16 cellular contexts compared by ENCODE assay signal in genomic region chr12:132305560-132305966, GRCh38. TPM values are rescaled to one million over a fixed set of nuclear protein-coding genes. Genes with fewer than 3 reads are reported as not detected.
DNase-seq lines count a peak whose midpoint lies in the region; ATAC-seq, FAIRE-seq and TF ChIP-seq lines count a peak whose summit lies in the region.
"Had no signal": no experiment of that assay in that cellular context is flagged by ENCODE, and none has a peak within 500 bp of the region (broad histone marks: within the 10 kb centered on the region; RNA-seq: fewer than 3 reads in every experiment).

No MANE protein-coding gene starts in this region.

- no peaks in the 10 kb centered on the region for H3K27me3 ChIP-seq in right atrium auricular region

- H3K9me3 ChIP-seq in right atrium auricular region (peaks cover 0 to 10% of the 10 kb centered on the region in 2 donors), kidney (ENCODE audit: control insufficient read depth in 1 of 2, low read length in 2 of 2) (no peaks in the 10 kb centered on the region)

- no peak for FAIRE-seq in kidney (lab: Jason Lieb, UNC)
- FAIRE-seq: H54 had no signal

- H3K27ac ChIP-seq in right atrium auricular region: no peak overlapping the region
- H3K27ac ChIP-seq in kidney (ENCODE audit: low read depth in 2 of 2, low read length in 2 of 2): no peak overlapping the region
- H3K27ac ChIP-seq: BLaER1 treated with 17β-estradiol and CSF1 and Interleukin-3, amounts not matched to agents 10 nM and 100 nM; GM23248 had no signal

- H3K27ac Mint-ChIP-seq in stimulated activated naive CD8-positive, alpha-beta T cell treated with anti-CD3 and anti-CD28 coated beads, Interleukin-15, amount 100 ng/mL, for 72 hours: peak overlapping the region in 1 of 2 donors; percentile 12
- H3K27ac Mint-ChIP-seq: CD4-positive, CD25-positive, alpha-beta regulatory T cell had no signal

- peaks cover 34% of the 10 kb centered on the region for H3K27me3 Mint-ChIP-seq in stimulated activated naive CD8-positive, alpha-beta T cell treated with anti-CD3 and anti-CD28 coated beads, Interleukin-15, amount 100 ng/mL, for 72 hours
- H3K27me3 Mint-ChIP-seq: CD4-positive, CD25-positive, alpha-beta regulatory T cell had no signal

- H3K9ac ChIP-seq in kidney (ENCODE audit: low read length in 2 of 2): no peak overlapping the region
- H3K9ac ChIP-seq: BLaER1 treated with 17β-estradiol and CSF1 and Interleukin-3, amounts not matched to agents 10 nM and 100 nM; GM23248 had no signal

- no peak overlapping the region for H3K4me3 Mint-ChIP-seq in stimulated activated naive CD8-positive, alpha-beta T cell treated with anti-CD3 and anti-CD28 coated beads, Interleukin-15, amount 100 ng/mL, for 72 hours
- H3K4me3 Mint-ChIP-seq: CD4-positive, CD25-positive, alpha-beta regulatory T cell had no signal

- peak; percentile 5 for DNase-seq in left cardiac atrium
- no peak for DNase-seq in right atrium auricular region (ENCODE audit: low spot score)
- DNase-seq in stimulated activated naive CD8-positive, alpha-beta T cell treated with anti-CD3 and anti-CD28 coated beads, Interleukin-15, amount 100 ng/mL, for 72 hours: no peak
- no peak for DNase-seq in stimulated activated naive CD8-positive, alpha-beta T cell treated with anti-CD3 and anti-CD28 coated beads, Interleukin-15, Interleukin-2, amounts not matched to agents 100 U/mL and 50 U/mL, for 24 hours
- DNase-seq in kidney: peak; percentile 49
- no peak for DNase-seq in T-helper 1 cell
- DNase-seq: 8988T; AML-193; CD4-positive, CD25-positive, alpha-beta regulatory T cell; DMS53; GF-D8; GM23248 had no signal

- H3K4me1 ChIP-seq in right atrium auricular region: no peaks in the 10 kb centered on the region
- no peaks in the 10 kb centered on the region for H3K4me1 ChIP-seq in kidney (ENCODE audit: control insufficient read depth in 1 of 2, insufficient read depth in 1 of 2, low read depth in 1 of 2, low read length in 2 of 2)

- TF ChIP-seq CTCF in right atrium auricular region (IDR thresholded peaks at IDR 0.05): no peak
- TF ChIP-seq CTCF in kidney (IDR thresholded peaks at IDR 0.05; ENCODE audit: borderline replicate concordance, extremely low read depth, insufficient read depth): no peak

- intact Hi-C loops in left cardiac atrium (cut with DNase I) (no loop called here), kidney (cut with DNase I) (no loop called here)

- no peak for ATAC-seq in left cardiac atrium
- peak; percentile 25 for ATAC-seq in stimulated activated naive CD8-positive, alpha-beta T cell treated with anti-CD3 and anti-CD28 coated beads, Interleukin-15, amount 100 ng/mL, for 72 hours
- no peak for ATAC-seq in stimulated activated naive CD8-positive, alpha-beta T cell treated with anti-CD3 and anti-CD28 coated beads, Interleukin-15, Interleukin-2, amounts not matched to agents 100 U/mL and 50 U/mL, for 24 hours
- no peak for ATAC-seq in HG02642 (IDR thresholded peaks at IDR 0.05; ENCODE audit: poor library complexity, unreplicated experiment)
- ATAC-seq: HCT116 had no signal

- H3K36me3 ChIP-seq in right atrium auricular region: no peaks in the 10 kb centered on the region
- H3K36me3 ChIP-seq in kidney (ENCODE audit: control insufficient read depth in 1 of 2, insufficient read depth in 2 of 2, low read length in 2 of 2): no peaks in the 10 kb centered on the region
- H3K36me3 ChIP-seq: BLaER1 treated with 17β-estradiol and CSF1 and Interleukin-3, amounts not matched to agents 10 nM and 100 nM had no signal

- peaks cover 0 to 1% of the 10 kb centered on the region in 2 donors for H3K9me3 Mint-ChIP-seq in stimulated activated naive CD8-positive, alpha-beta T cell treated with anti-CD3 and anti-CD28 coated beads, Interleukin-15, amount 100 ng/mL, for 72 hours

- no peak overlapping the region for H3K4me3 ChIP-seq in right atrium auricular region
- no peak overlapping the region for H3K4me3 ChIP-seq in kidney (ENCODE audit: low read length in 2 of 2)
- H3K4me3 ChIP-seq: BLaER1 treated with 17β-estradiol and CSF1 and Interleukin-3, amounts not matched to agents 10 nM and 100 nM; GM23248 had no signal

- H3K4me1 Mint-ChIP-seq in stimulated activated naive CD8-positive, alpha-beta T cell treated with anti-CD3 and anti-CD28 coated beads, Interleukin-15, amount 100 ng/mL, for 72 hours: no peaks in the 10 kb centered on the region
- H3K4me1 Mint-ChIP-seq: CD4-positive, CD25-positive, alpha-beta regulatory T cell had no signal

RNA-seq across cellular contexts. Expression of gene GALNT9, which starts 23.8 kb away (rescaled TPM):
- 1 to 10 TPM; 2.6 to 2.7 TPM for total RNA-seq in left cardiac atrium
- total RNA-seq in right atrium auricular region: 10 to 100 TPM in 1 of 2 donors, 1 to 10 TPM in 1; 4.0 to 10.8 TPM
- total RNA-seq in kidney: 20.7 TPM
- 4.8 TPM for polyA plus RNA-seq in kidney (ENCODE audit: insufficient read depth, low read depth, low replicate concordance)

Comparison
In these comparisons a context has a peak if more than half of its experiments do, and no peak if none do; other contexts are left out.
1. DNase-seq: peak in left cardiac atrium (single experiment) and kidney (single experiment); none in right atrium auricular region (single experiment), stimulated activated naive CD8-positive, alpha-beta T cell treated with anti-CD3 and anti-CD28 coated beads, Interleukin-15, amount 100 ng/mL, for 72 hours (0 of 2), stimulated activated naive CD8-positive, alpha-beta T cell treated with anti-CD3 and anti-CD28 coated beads, Interleukin-15, Interleukin-2, amounts not matched to agents 100 U/mL and 50 U/mL, for 24 hours (single experiment) and T-helper 1 cell (0 of 5).